In genomic region chr3:107810195-107811071, GRCh38 we compare ENCODE assay signal across 12 cellular contexts.
A peak's percentile ranks its signal among the peaks of the same experiment; 100 is the strongest.
DNase-seq lines count a peak whose midpoint lies in the region; ATAC-seq and TF ChIP-seq lines count a peak whose summit lies in the region.
"Had no signal": no experiment of that assay in that cellular context is flagged by ENCODE, and none has a peak within 500 bp of the region (broad histone marks: within the 10 kb centered on the region; RNA-seq: fewer than 3 reads in every experiment).

No MANE protein-coding gene starts in this region.

- no peaks in the 10 kb centered on the region for H3K9me3 ChIP-seq in SK-N-SH
- H3K9me3 ChIP-seq: Peyer's patch, tibial artery had no signal

- no peaks in the 10 kb centered on the region for H3K27me3 ChIP-seq in SK-N-SH (ENCODE audit: insufficient read depth)
- H3K27me3 ChIP-seq: Peyer's patch, tibial artery had no signal

- peaks cover 11 to 17% (median 16%) of the 10 kb centered on the region in 3 donors for H3K4me1 Mint-ChIP-seq in naive B cell

- peak overlapping the region in 2 of 6 donors; percentile 58 to 62 for H3K27ac Mint-ChIP-seq in naive B cell

- H3K9me3 Mint-ChIP-seq in naive B cell: no peaks in the 10 kb centered on the region

- POLR2A ChIA-PET in SK-N-SH (lab: Yijun Ruan, JAX): interaction anchor here (0.7 kb wide), 1 partner anchor 379 kb away, joined by 3 read pairs; no protein-coding TSS in a partner anchor

- no peak for DNase-seq in SK-N-SH
- DNase-seq in naive B cell: peak; percentile 7
- no peak for DNase-seq in NCI-H1105 (lab: John Stamatoyannopoulos, UW)
- DNase-seq in posterior vena cava (ENCODE audit: low spot score): no peak
- DNase-seq in activated effector memory CD4-positive, alpha-beta T cell treated with Interleukin-2 at 50 U/mL for 16 hours: no peak
- no peak for DNase-seq in hypothalamus (lab: John Stamatoyannopoulos, UW)
- DNase-seq: activated gamma-delta T cell treated with Interleukin-2 at 50 U/mL for 16 hours, foreskin melanocyte, Peyer's patch, tibial artery had no signal

- H2AFZ ChIP-seq in SK-N-SH (ENCODE audit: low read depth): no peak overlapping the region

- 78% methylated on average over 8 of the region's 8 CpGs for WGBS in SK-N-SH (ENCODE audit: low lambda C conversion rate)

- peak overlapping the region in 5 of 8 donors; percentile 19 to 75 (median 64) for H3K4me3 Mint-ChIP-seq in naive B cell

- H3K4me2 ChIP-seq in SK-N-SH: peak overlapping the region; percentile 42; the same call in 1 of the 2 replicates

- H4K20me1 ChIP-seq in SK-N-SH (ENCODE audit: insufficient read depth): no peaks in the 10 kb centered on the region

- H3K79me2 ChIP-seq in SK-N-SH (ENCODE audit: insufficient read depth): no peaks in the 10 kb centered on the region

- peaks cover 2 to 15% of the 10 kb centered on the region in 2 donors for H3K36me3 Mint-ChIP-seq in naive B cell

- CTCF ChIA-PET in SK-N-SH (lab: Yijun Ruan, JAX): interaction anchor here (0.6 to 0.8 kb wide), 4 partner anchors 14 to 674 kb away, joined by 3 to 4 read pairs (median 3); no protein-coding TSS in a partner anchor

- H3K4me1 ChIP-seq in SK-N-SH (ENCODE audit: control insufficient read depth in 1 of 2, insufficient read depth in 2 of 2, low read depth in 1 of 2, low read length in 1 of 2): peaks cover 4 to 11% of the 10 kb centered on the region in 2 experiments; a peak in 3 of 4 replicates
- H3K4me1 ChIP-seq: Peyer's patch had no signal

- no peaks in the 10 kb centered on the region for H3F3A ChIP-seq in SK-N-SH (replicated peaks; ENCODE audit: insufficient read depth)

- no peaks in the 10 kb centered on the region for H3K27me3 Mint-ChIP-seq in naive B cell

- peaks cover 12 to 25% of the 10 kb centered on the region in 2 experiments for H3K36me3 ChIP-seq in SK-N-SH (replicated peaks in 1 of 2; ENCODE audit: control insufficient read depth in 1 of 2, insufficient read depth in 2 of 2, low read length in 1 of 2)

- no peak for TF ChIP-seq EP300 in SK-N-SH (IDR thresholded peaks at IDR 0.05; ENCODE audit: borderline replicate concordance in 1 of 2, low read depth in 1 of 2, low read length in 1 of 2)

- intact Hi-C loops in posterior vena cava (cut with DNase I): no loop called here

- ATAC-seq in GM19043 (IDR thresholded peaks at IDR 0.05; ENCODE audit: low read depth, unreplicated experiment): peak; percentile 68
- peak; percentile 62 for ATAC-seq in HG03135 (IDR thresholded peaks at IDR 0.05; ENCODE audit: unreplicated experiment)
- peak; percentile 21 to 32 for ATAC-seq in naive B cell (ENCODE audit: low read depth in 2 of 2)

- TF ChIP-seq RAD21 in SK-N-SH (IDR thresholded peaks at IDR 0.05; ENCODE audit: low read length): no peak

- no peak; the same call in 1 of the 2 replicates for TF ChIP-seq CTCF in SK-N-SH (IDR thresholded peaks at IDR 0.05)

- no peak overlapping the region; a peak in 2 of 4 replicates for H3K27ac ChIP-seq in SK-N-SH (ENCODE audit: low read depth in 2 of 2, low read length in 1 of 2)
- H3K27ac ChIP-seq: tibial artery had no signal

- no peak overlapping the region for H3K4me3 ChIP-seq in SK-N-SH (ENCODE audit: low read depth in 2 of 2, low read length in 1 of 2)
- H3K4me3 ChIP-seq: tibial artery had no signal

- no peaks in the 10 kb centered on the region for H3K9me2 ChIP-seq in SK-N-SH

- no peak overlapping the region for H3K9ac ChIP-seq in SK-N-SH

TF ChIP-seq in SK-N-SH, 30 proteins besides CTCF, POLR2A, EP300 and RAD21:
- TF ChIP-seq ELF1 (IDR thresholded peaks at IDR 0.05) (no peak), NFIC (IDR thresholded peaks at IDR 0.05; ENCODE audit: borderline replicate concordance) (peak; percentile 30; the same call in 1 of the 2 replicates), TCF12 (IDR thresholded peaks at IDR 0.05) (peak; percentile 48), JUND (IDR thresholded peaks at IDR 0.05) (peak; percentile 38; the same call in 1 of the 2 replicates), TEAD4 (IDR thresholded peaks at IDR 0.05; ENCODE audit: borderline replicate concordance, insufficient read depth) (peak; percentile 32; the same call in 1 of the 2 replicates), USF1 (IDR thresholded peaks at IDR 0.05; ENCODE audit: borderline replicate concordance, low read depth) (peak; percentile 38; the same call in 1 of the 2 replicates), RCOR1 (IDR thresholded peaks at IDR 0.05; ENCODE audit: low read length) (no peak), MEF2A (IDR thresholded peaks at IDR 0.05; ENCODE audit: borderline replicate concordance, low read depth) (0 out of 2 replicates have a peak, but pooled peaks have one; percentile 46), FOSL2 (IDR thresholded peaks at IDR 0.05; ENCODE audit: borderline replicate concordance, low read depth) (peak; percentile 35; the same call in 1 of the 2 replicates)
